Comparison of ENCODE assay signal across 13 cellular contexts in the genomic region with DNA sequence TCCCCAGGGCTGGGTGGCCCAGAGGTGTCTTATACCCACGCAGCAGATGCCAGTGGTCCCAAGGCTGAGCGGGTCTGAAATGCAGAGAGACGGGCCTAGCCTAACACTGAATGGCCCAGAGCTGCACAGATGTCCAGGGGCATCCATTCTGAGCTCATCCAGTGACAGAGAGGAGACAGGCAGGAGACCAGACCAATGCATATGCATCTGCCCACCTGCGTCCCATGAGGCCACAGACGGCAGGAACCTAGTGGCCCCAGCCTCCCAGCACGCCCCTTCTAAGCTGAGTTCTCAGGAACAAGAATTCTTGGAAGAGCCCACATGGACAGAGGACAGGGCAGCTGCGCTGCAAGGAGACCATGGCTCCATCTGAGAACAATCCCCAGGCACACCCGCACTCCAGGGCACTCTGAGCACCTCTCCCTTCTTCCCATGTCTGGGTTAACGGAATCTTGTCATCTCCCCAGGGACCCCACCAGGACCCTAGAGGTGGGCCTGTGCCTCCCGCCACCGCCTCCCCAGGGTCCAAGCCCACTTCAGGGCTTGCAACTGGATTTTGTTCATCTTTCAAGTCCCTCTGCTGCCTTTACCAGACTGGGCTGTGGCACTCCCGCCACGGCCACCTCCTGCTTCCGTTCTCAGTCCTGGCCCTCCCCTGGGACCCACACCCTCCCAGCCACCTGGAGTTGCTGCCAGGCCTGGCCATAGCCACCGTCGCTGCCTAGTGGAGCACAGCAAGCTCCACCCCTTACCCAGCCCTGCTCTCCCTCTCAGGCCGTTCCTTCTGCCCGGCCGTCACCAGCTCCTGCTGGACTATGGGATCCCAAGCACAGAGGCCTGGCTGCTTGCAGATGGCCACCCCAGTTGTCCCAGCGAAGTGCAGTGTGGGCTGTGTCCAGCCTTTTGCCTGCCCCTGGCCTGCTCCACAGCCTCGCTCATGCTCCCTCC. TPM values are rescaled to one million over a fixed set of nuclear protein-coding genes. Genes with fewer than 3 reads are reported as not detected.
DNase-seq lines count a peak whose midpoint lies in the region; ATAC-seq and TF ChIP-seq lines count a peak whose summit lies in the region.
"Had no signal": no experiment of that assay in that cellular context is flagged by ENCODE, and none has a peak within 500 bp of the region (broad histone marks: within the 10 kb centered on the region; RNA-seq: fewer than 3 reads in every experiment).

No MANE protein-coding gene starts in this region.

- H3K27me3 Mint-ChIP-seq in neural progenitor cell (ENCODE audit: insufficient read depth, low read depth), result peaks cover 41% of the 10 kb centered on the region
- H3K27me3 Mint-ChIP-seq in progenitor cell of endocrine pancreas, result peaks cover 78% of the 10 kb centered on the region

- no peak overlapping the region for H3K4me2 ChIP-seq in neural progenitor cell

- peaks cover 4% of the 10 kb centered on the region for H3F3A ChIP-seq in neural progenitor cell (ENCODE audit: low read depth)

- peaks cover 0 to 11% (median 3%) of the 10 kb centered on the region in 4 donors for H3K4me1 ChIP-seq in Peyer's patch
- H3K4me1 ChIP-seq in neural progenitor cell, result peaks cover 10% of the 10 kb centered on the region

- no peak overlapping the region for H2AFZ ChIP-seq in neural progenitor cell (replicated peaks)

- no peak for TF ChIP-seq POLR2A in Peyer's patch (IDR thresholded peaks at IDR 0.05)

- H3K27me3 ChIP-seq in Peyer's patch (peaks cover 0 to 26% of the 10 kb centered on the region in 2 donors), neural progenitor cell (peaks cover 99% of the 10 kb centered on the region)

- H3K27ac Mint-ChIP-seq in neural progenitor cell (no peak overlapping the region), progenitor cell of endocrine pancreas (no peak overlapping the region)
- H3K27ac Mint-ChIP-seq: mesothelial cell of epicardium had no signal

- TF ChIP-seq CTCF in Peyer's patch (IDR thresholded peaks at IDR 0.05) (no peak), neural progenitor cell (IDR thresholded peaks at IDR 0.05) (no peak), progenitor cell of endocrine pancreas (IDR thresholded peaks at IDR 0.05; ENCODE audit: unreplicated experiment) (no peak)

- H3K4me1 Mint-ChIP-seq in neural progenitor cell (peaks cover 51% of the 10 kb centered on the region), progenitor cell of endocrine pancreas (ENCODE audit: low read depth) (peaks cover 3% of the 10 kb centered on the region)

- no peak overlapping the region for H3K9ac ChIP-seq in neural progenitor cell

- H3K9me3 Mint-ChIP-seq in neural progenitor cell, result no peaks in the 10 kb centered on the region
- no peaks in the 10 kb centered on the region for H3K9me3 Mint-ChIP-seq in progenitor cell of endocrine pancreas (ENCODE audit: low read depth)
- H3K9me3 Mint-ChIP-seq: mesothelial cell of epicardium had no signal

- no peak overlapping the region for H3K27ac ChIP-seq in Peyer's patch
- no peak overlapping the region for H3K27ac ChIP-seq in neural progenitor cell

- H3K9me3 ChIP-seq in Peyer's patch, result no peaks in the 10 kb centered on the region
- H3K9me3 ChIP-seq in neural progenitor cell (ENCODE audit: low read depth), result no peaks in the 10 kb centered on the region

- peak in 2 of 3 experiments; percentile 1 to 14 for DNase-seq in NCI-H1417 (lab: John Stamatoyannopoulos, UW)
- DNase-seq in NCI-H1417 treated with DMSO at 0.1 percent for 48 hours (lab: John Stamatoyannopoulos, UW), result no peak
- peak; percentile 14 to 44 (median 39) for DNase-seq in Peyer's patch
- DNase-seq in neural progenitor cell (ENCODE audit: low spot score), result no peak
- no peak for DNase-seq in H4 (ENCODE audit: low spot score)
- DNase-seq in left lobe of liver (ENCODE audit: low spot score), result no peak
- no peak for DNase-seq in progenitor cell of endocrine pancreas (ENCODE audit: low spot score, unreplicated experiment)
- DNase-seq: amniotic stem cell had no signal

- peak overlapping the region; percentile 80 for H3K4me3 Mint-ChIP-seq in neural progenitor cell
- no peak overlapping the region for H3K4me3 Mint-ChIP-seq in progenitor cell of endocrine pancreas (ENCODE audit: low read depth)
- H3K4me3 Mint-ChIP-seq: mesothelial cell of epicardium had no signal

- peaks cover 52% of the 10 kb centered on the region for H4K20me1 ChIP-seq in neural progenitor cell (ENCODE audit: low read depth)

- ATAC-seq in GM21447 (IDR thresholded peaks at IDR 0.05; ENCODE audit: unreplicated experiment) (peak; percentile 74), left lobe of liver (no peak)

- H3K4me3 ChIP-seq in Peyer's patch, result peak overlapping the region in 1 of 4 donors; percentile 9
- H3K4me3 ChIP-seq in neural progenitor cell, result no peak overlapping the region

- H3K36me3 ChIP-seq in Peyer's patch (no peaks in the 10 kb centered on the region), neural progenitor cell (no peaks in the 10 kb centered on the region)

- H3K79me2 ChIP-seq in neural progenitor cell (ENCODE audit: low read depth), result no peaks in the 10 kb centered on the region

- H3K36me3 Mint-ChIP-seq in neural progenitor cell (peaks cover 3% of the 10 kb centered on the region), progenitor cell of endocrine pancreas (ENCODE audit: insufficient read depth) (no peaks in the 10 kb centered on the region)
- H3K36me3 Mint-ChIP-seq: mesothelial cell of epicardium had no signal

RNA-seq across cellular contexts. Expression of a gene that starts 3.3 kb away (rescaled TPM):
- total RNA-seq in Peyer's patch, result not detected
- total RNA-seq in neural progenitor cell (ENCODE audit: low replicate concordance), result 0.12 TPM in 1 of 2 replicates, not detected in the other
- not detected in 2 replicates for total RNA-seq in H4 (2014; rRNA removed; shearing (Covaris generic))
- not detected for total RNA-seq in left lobe of liver
- total RNA-seq in progenitor cell of endocrine pancreas, result not detected in 2 replicates
- total RNA-seq: fibroblast of lung; MCF 10A; T-helper 2 cell treated with Interferon-gamma antibody and Interleukin-4, amounts not matched to agents 100 ng/mL and 5 ng/mL, for 36 hours had no signal

Comparison
In these comparisons a context has a peak if more than half of its experiments do, and no peak if none do; other contexts are left out.
1. DNase-seq: peak in NCI-H1417 (2 of 3) and Peyer's patch (3 of 3); none in NCI-H1417 treated with DMSO at 0.1 percent for 48 hours (single experiment), neural progenitor cell (single experiment), H4 (single experiment), left lobe of liver (single experiment) and progenitor cell of endocrine pancreas (single experiment).